In the genomic region with DNA sequence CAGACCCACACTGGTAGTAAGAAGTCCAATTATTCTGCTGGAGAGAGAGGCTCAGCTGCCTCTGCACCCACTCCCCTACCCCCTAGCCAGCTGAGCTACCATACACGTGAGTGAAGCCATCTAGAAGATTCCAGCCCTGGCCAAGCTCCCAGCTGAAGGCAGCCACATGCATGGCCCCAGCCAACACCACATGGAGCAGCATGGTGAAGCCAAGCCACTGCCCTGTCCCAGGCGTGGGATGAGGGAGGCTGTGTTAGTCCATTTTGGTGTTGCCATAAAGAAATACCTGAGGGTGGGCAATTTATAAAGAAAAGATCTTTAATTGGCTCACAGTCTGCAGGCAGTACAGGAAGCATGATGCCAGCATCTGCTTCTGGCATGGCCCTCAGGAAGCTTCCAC, we compare ENCODE assay signal across 1 cellular context.
TF ChIP-seq lines count a peak whose summit lies in the region.

No MANE protein-coding gene starts in this region.

TF ChIP-seq in HepG2, 621 proteins besides CTCF, POLR2A, EP300 and RAD21:
- no peak for TF ChIP-seq ZNF225 (CRISPR knock-in tag; IDR thresholded peaks at IDR 0.05)
- TF ChIP-seq ZNF687 (CRISPR knock-in tag; IDR thresholded peaks at IDR 0.05) = peak; percentile 49
- TF ChIP-seq ZNF780A (CRISPR knock-in tag; IDR thresholded peaks at IDR 0.05) = no peak
- TF ChIP-seq KDM5A (IDR thresholded peaks at IDR 0.05; ENCODE audit: borderline replicate concordance, low read length) = no peak
